ENCODE assay signal across 10 cellular contexts in genomic region chr12:53966385-53967133, GRCh38. TPM values are rescaled to one million over a fixed set of nuclear protein-coding genes. Genes with fewer than 3 reads are reported as not detected.
DNase-seq lines count a peak whose midpoint lies in the region; ATAC-seq, FAIRE-seq and TF ChIP-seq lines count a peak whose summit lies in the region.
"Had no signal": no experiment of that assay in that cellular context is flagged by ENCODE, and none has a peak within 500 bp of the region (broad histone marks: within the 10 kb centered on the region; RNA-seq: fewer than 3 reads in every experiment).

No MANE protein-coding gene starts in this region.

- no peak for FAIRE-seq in D721Med (lab: Jason Lieb, UNC)
- FAIRE-seq: K562 had no signal

- H3K27ac Mint-ChIP-seq in activated CD8-positive, alpha-beta memory T cell treated with anti-CD3 and anti-CD28 coated beads, Interleukin-2, amount 10 ng/mL, durations not matched to agents 7 days and 5 days: peak overlapping the region; percentile 34
- H3K27ac Mint-ChIP-seq in stimulated activated effector memory CD8-positive, alpha-beta T cell treated with anti-CD3 and anti-CD28 coated beads, Interleukin-12 subunit alpha, Interleukin-12 subunit beta, amount 100 ng/mL, for 72 hours: no peak overlapping the region

- CTCF ChIA-PET in activated CD8-positive, alpha-beta memory T cell treated with anti-CD3 and anti-CD28 coated beads, Interleukin-2, amount 10 ng/mL, durations not matched to agents 7 days and 5 days (lab: Charles Lee): interaction anchor here (1.6 to 3.3 kb wide), 2 partner anchors 19 to 248 kb away, joined by 4 to 10 read pairs; partner anchors contain the start of gene HOXC10

- ATAC-seq in activated CD8-positive, alpha-beta memory T cell treated with anti-CD3 and anti-CD28 coated beads, Interleukin-2, amount 10 ng/mL, durations not matched to agents 7 days and 5 days: no peak
- no peak for ATAC-seq in stimulated activated effector memory CD8-positive, alpha-beta T cell treated with anti-CD3 and anti-CD28 coated beads, Interleukin-12 subunit alpha, Interleukin-12 subunit beta, amount 100 ng/mL, for 72 hours
- ATAC-seq: mucosa of descending colon had no signal

- peaks cover 98% of the 10 kb centered on the region for H3K27me3 Mint-ChIP-seq in activated CD8-positive, alpha-beta memory T cell treated with anti-CD3 and anti-CD28 coated beads, Interleukin-2, amount 10 ng/mL, durations not matched to agents 7 days and 5 days

- H3K9me3 Mint-ChIP-seq in activated CD8-positive, alpha-beta memory T cell treated with anti-CD3 and anti-CD28 coated beads, Interleukin-2, amount 10 ng/mL, durations not matched to agents 7 days and 5 days (ENCODE audit: low read depth): no peaks in the 10 kb centered on the region
- no peaks in the 10 kb centered on the region for H3K9me3 Mint-ChIP-seq in stimulated activated effector memory CD8-positive, alpha-beta T cell treated with anti-CD3 and anti-CD28 coated beads, Interleukin-12 subunit alpha, Interleukin-12 subunit beta, amount 100 ng/mL, for 72 hours

- no peak overlapping the region for H3K4me3 Mint-ChIP-seq in activated CD8-positive, alpha-beta memory T cell treated with anti-CD3 and anti-CD28 coated beads, Interleukin-2, amount 10 ng/mL, durations not matched to agents 7 days and 5 days
- peak overlapping the region; percentile 27 for H3K4me3 Mint-ChIP-seq in stimulated activated effector memory CD8-positive, alpha-beta T cell treated with anti-CD3 and anti-CD28 coated beads, Interleukin-12 subunit alpha, Interleukin-12 subunit beta, amount 100 ng/mL, for 72 hours

- no peak for TF ChIP-seq CTCF in fibroblast of villous mesenchyme (IDR thresholded peaks at IDR 0.05; ENCODE audit: insufficient read depth, low read depth, low read length)
- TF ChIP-seq CTCF in D721Med (IDR thresholded peaks at IDR 0.05; ENCODE audit: insufficient read depth, missing control alignments): no peak

- peak overlapping the region; percentile 66 for H3K4me3 ChIP-seq in fibroblast of villous mesenchyme (ENCODE audit: low read depth, low read length)
- H3K4me3 ChIP-seq: K562, mucosa of descending colon had no signal

- no peak for DNase-seq in activated CD8-positive, alpha-beta memory T cell treated with anti-CD3 and anti-CD28 coated beads, Interleukin-2, amount 10 ng/mL, durations not matched to agents 7 days and 5 days
- no peak for DNase-seq in activated CD8-positive, alpha-beta memory T cell treated with anti-CD3 and anti-CD28 coated beads for 24 hours
- DNase-seq in fibroblast of villous mesenchyme (ENCODE audit: low read depth): no peak
- DNase-seq in stimulated activated effector memory CD8-positive, alpha-beta T cell treated with anti-CD3 and anti-CD28 coated beads, Interleukin-12 subunit alpha, Interleukin-12 subunit beta, amount 100 ng/mL, for 72 hours (ENCODE audit: low spot score in 2 of 2): no peak
- DNase-seq in D721Med (ENCODE audit: insufficient read length, low spot score): no peak
- DNase-seq in NCI-H446 treated with DMSO at 0.1 percent for 48 hours (lab: John Stamatoyannopoulos, UW): no peak
- DNase-seq: central memory CD4-positive, alpha-beta T cell; mucosa of descending colon; stimulated activated CD4-positive, alpha-beta T cell treated with anti-CD3 and anti-CD28 coated beads, Interleukin-4, amount 100 ng/mL, for 24 hours had no signal

- peaks cover 13% of the 10 kb centered on the region for H3K4me1 Mint-ChIP-seq in activated CD8-positive, alpha-beta memory T cell treated with anti-CD3 and anti-CD28 coated beads, Interleukin-2, amount 10 ng/mL, durations not matched to agents 7 days and 5 days
- peaks cover 35% of the 10 kb centered on the region for H3K4me1 Mint-ChIP-seq in stimulated activated effector memory CD8-positive, alpha-beta T cell treated with anti-CD3 and anti-CD28 coated beads, Interleukin-12 subunit alpha, Interleukin-12 subunit beta, amount 100 ng/mL, for 72 hours

- peaks cover 3% of the 10 kb centered on the region for H3K36me3 Mint-ChIP-seq in activated CD8-positive, alpha-beta memory T cell treated with anti-CD3 and anti-CD28 coated beads, Interleukin-2, amount 10 ng/mL, durations not matched to agents 7 days and 5 days
- H3K36me3 Mint-ChIP-seq in stimulated activated effector memory CD8-positive, alpha-beta T cell treated with anti-CD3 and anti-CD28 coated beads, Interleukin-12 subunit alpha, Interleukin-12 subunit beta, amount 100 ng/mL, for 72 hours: peaks cover 6% of the 10 kb centered on the region

RNA-seq across cellular contexts. Expression of gene HOXC11, which starts 6.4 kb away (rescaled TPM):
- not detected for total RNA-seq in activated CD8-positive, alpha-beta memory T cell treated with anti-CD3 and anti-CD28 coated beads, Interleukin-2, amount 10 ng/mL, durations not matched to agents 7 days and 5 days
- 0.86 and 2.9 TPM in 2 replicates for total RNA-seq in fibroblast of villous mesenchyme
- total RNA-seq: K562, mucosa of descending colon had no signal

RNA-seq across cellular contexts. Expression of gene HOTAIR, which starts 8.2 kb away (rescaled TPM):
- not detected for total RNA-seq in activated CD8-positive, alpha-beta memory T cell treated with anti-CD3 and anti-CD28 coated beads, Interleukin-2, amount 10 ng/mL, durations not matched to agents 7 days and 5 days
- 0.86 and 3.2 TPM in 2 replicates for total RNA-seq in fibroblast of villous mesenchyme
- total RNA-seq: K562, mucosa of descending colon had no signal

RNA-seq across cellular contexts. Expression of gene HOXC12, which starts 11.9 kb away (rescaled TPM):
- total RNA-seq in activated CD8-positive, alpha-beta memory T cell treated with anti-CD3 and anti-CD28 coated beads, Interleukin-2, amount 10 ng/mL, durations not matched to agents 7 days and 5 days: not detected
- total RNA-seq in fibroblast of villous mesenchyme: under 0.01 TPM in 2 replicates
- total RNA-seq: mucosa of descending colon had no signal

RNA-seq across cellular contexts. Expression of gene HOXC10, which starts 18.4 kb away (rescaled TPM):
- not detected for total RNA-seq in activated CD8-positive, alpha-beta memory T cell treated with anti-CD3 and anti-CD28 coated beads, Interleukin-2, amount 10 ng/mL, durations not matched to agents 7 days and 5 days
- total RNA-seq in fibroblast of villous mesenchyme: 0.43 and 5.2 TPM in 2 replicates
- total RNA-seq: mucosa of descending colon had no signal

RNA-seq across cellular contexts. Expression of gene HOXC13, which starts 27.9 kb away (rescaled TPM):
- not detected for total RNA-seq in activated CD8-positive, alpha-beta memory T cell treated with anti-CD3 and anti-CD28 coated beads, Interleukin-2, amount 10 ng/mL, durations not matched to agents 7 days and 5 days
- 0.32 TPM in 1 of 2 replicates, not detected in the other for total RNA-seq in fibroblast of villous mesenchyme
- total RNA-seq: mucosa of descending colon had no signal
